In the genomic region with DNA sequence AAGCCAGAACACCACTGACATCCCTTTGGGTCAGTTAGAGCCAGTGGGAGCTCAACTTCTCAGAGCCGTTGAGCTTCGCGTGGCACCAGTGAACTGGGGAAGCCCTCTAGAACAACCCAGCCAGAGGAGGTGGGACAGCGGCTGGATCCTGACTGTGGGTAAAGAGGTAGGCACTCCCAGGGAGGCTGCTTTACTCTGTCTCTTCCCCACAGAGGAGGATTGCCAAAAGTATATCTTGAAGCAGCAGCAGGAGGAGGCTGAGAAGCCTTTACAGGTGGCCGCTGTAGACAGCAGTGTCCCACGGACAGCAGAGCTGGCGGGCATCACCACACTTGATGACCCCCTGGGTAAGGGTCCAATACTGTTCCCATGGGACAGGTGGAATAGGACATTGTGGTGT, we compare ENCODE assay signal across 8 cellular contexts. TPM values are rescaled to one million over a fixed set of nuclear protein-coding genes. Genes with fewer than 3 reads are reported as not detected.
DNase-seq lines count a peak whose midpoint lies in the region; ATAC-seq, FAIRE-seq and TF ChIP-seq lines count a peak whose summit lies in the region.

No MANE protein-coding gene starts in this region.

- peaks cover 30% of the 10 kb centered on the region for H3K36me3 ChIP-seq in lower lobe of right lung
- H3K36me3 ChIP-seq in thymus (ENCODE audit: control insufficient read depth, insufficient read depth), result peaks cover 25% of the 10 kb centered on the region

- H3K27ac ChIP-seq in lower lobe of right lung, result peak overlapping the region; percentile 96
- peak overlapping the region; percentile 8 for H3K27ac ChIP-seq in thymus (ENCODE audit: low read depth)
- no peak overlapping the region for H3K27ac ChIP-seq in caudate nucleus (ENCODE audit: low read depth, low read length)

- peak overlapping the region; percentile 84 for H3K4me3 Mint-ChIP-seq in activated CD8-positive, alpha-beta memory T cell treated with anti-CD3 and anti-CD28 coated beads, Interleukin-2, amount 10 ng/mL, durations not matched to agents 7 days and 5 days

- 85% methylated on average over 7 of the region's 7 CpGs for WGBS in thymus

- peak overlapping the region; percentile 96 for H3K27ac Mint-ChIP-seq in activated CD8-positive, alpha-beta memory T cell treated with anti-CD3 and anti-CD28 coated beads, Interleukin-2, amount 10 ng/mL, durations not matched to agents 7 days and 5 days

- no peaks in the 10 kb centered on the region for H3K27me3 ChIP-seq in lower lobe of right lung (ENCODE audit: low read depth)
- no peaks in the 10 kb centered on the region for H3K27me3 ChIP-seq in thymus (ENCODE audit: control insufficient read depth, insufficient read depth)

- peaks cover 49% of the 10 kb centered on the region for H3K4me1 Mint-ChIP-seq in activated CD8-positive, alpha-beta memory T cell treated with anti-CD3 and anti-CD28 coated beads, Interleukin-2, amount 10 ng/mL, durations not matched to agents 7 days and 5 days

- peaks cover 40% of the 10 kb centered on the region for H3K36me3 Mint-ChIP-seq in activated CD8-positive, alpha-beta memory T cell treated with anti-CD3 and anti-CD28 coated beads, Interleukin-2, amount 10 ng/mL, durations not matched to agents 7 days and 5 days

- H3K4me3 ChIP-seq in astrocyte of the cerebellum (ENCODE audit: low read depth, low read length) (peak overlapping the region; percentile 77), lower lobe of right lung (peak overlapping the region; percentile 97), thymus (ENCODE audit: low read length) (peak overlapping the region; percentile 93)

- in situ Hi-C loops in astrocyte of the cerebellum (cut with HindIII; ENCODE audit: low sequenced_read_pairs), result no loop called here

- DNase-seq in activated CD8-positive, alpha-beta memory T cell treated with anti-CD3 and anti-CD28 coated beads, Interleukin-2, amount 10 ng/mL, durations not matched to agents 7 days and 5 days, result peak; percentile 41
- no peak for DNase-seq in activated CD8-positive, alpha-beta memory T cell treated with anti-CD3 and anti-CD28 coated beads, Interleukin-2, amount 50 U/mL, for 4 hours
- DNase-seq in astrocyte of the cerebellum (ENCODE audit: low read depth) (no peak), lower lobe of right lung (peak; percentile 39), HTR-8/SVneo (ENCODE audit: insufficient read length, low spot score) (no peak), caudate nucleus (lab: John Stamatoyannopoulos, UW) (no peak), hepatic stellate cell (ENCODE audit: low spot score) (no peak)

- TF ChIP-seq CTCF in astrocyte of the cerebellum (IDR thresholded peaks at IDR 0.05; ENCODE audit: low read depth, low read length, missing control alignments) (no peak), lower lobe of right lung (IDR thresholded peaks at IDR 0.05) (no peak)

- no peaks in the 10 kb centered on the region for H3K9me3 ChIP-seq in lower lobe of right lung
- no peaks in the 10 kb centered on the region for H3K9me3 ChIP-seq in thymus (ENCODE audit: control insufficient read depth)

- CTCF ChIA-PET in activated CD8-positive, alpha-beta memory T cell treated with anti-CD3 and anti-CD28 coated beads, Interleukin-2, amount 10 ng/mL, durations not matched to agents 7 days and 5 days (lab: Charles Lee), result interaction anchor here (1.0 to 2.2 kb wide), 5 partner anchors 9 to 143 kb away, joined by 3 to 10 read pairs (median 3); no protein-coding TSS in a partner anchor

- H3K4me1 ChIP-seq in lower lobe of right lung (peaks cover 52% of the 10 kb centered on the region), thymus (ENCODE audit: control insufficient read depth, insufficient read depth, low read length) (peaks cover 27% of the 10 kb centered on the region)

- intact Hi-C loops in lower lobe of right lung (cut with DNase I), result no loop called here

- FAIRE-seq in HTR-8/SVneo (lab: Jason Lieb, UNC), result no peak

- no peaks in the 10 kb centered on the region for H3K27me3 Mint-ChIP-seq in activated CD8-positive, alpha-beta memory T cell treated with anti-CD3 and anti-CD28 coated beads, Interleukin-2, amount 10 ng/mL, durations not matched to agents 7 days and 5 days

- no peaks in the 10 kb centered on the region for H3K9me3 Mint-ChIP-seq in activated CD8-positive, alpha-beta memory T cell treated with anti-CD3 and anti-CD28 coated beads, Interleukin-2, amount 10 ng/mL, durations not matched to agents 7 days and 5 days (ENCODE audit: low read depth)

- no peak for ATAC-seq in activated CD8-positive, alpha-beta memory T cell treated with anti-CD3 and anti-CD28 coated beads, Interleukin-2, amount 10 ng/mL, durations not matched to agents 7 days and 5 days
- no peak for ATAC-seq in lower lobe of right lung

RNA-seq across cellular contexts. Expression of gene MYD88, which starts 1.2 kb away (rescaled TPM):
- 10 to 100 TPM; 69.3 to 70.3 TPM for total RNA-seq in activated CD8-positive, alpha-beta memory T cell treated with anti-CD3 and anti-CD28 coated beads, Interleukin-2, amount 10 ng/mL, durations not matched to agents 7 days and 5 days
- total RNA-seq in lower lobe of right lung, result 99.7 TPM
- polyA plus RNA-seq in thymus, result 54.3 TPM

RNA-seq across cellular contexts. Expression of gene ACAA1, which starts 2.7 kb away (rescaled TPM):
- 10 to 100 TPM; 91.3 to 91.7 TPM for total RNA-seq in activated CD8-positive, alpha-beta memory T cell treated with anti-CD3 and anti-CD28 coated beads, Interleukin-2, amount 10 ng/mL, durations not matched to agents 7 days and 5 days
- 88.3 TPM for total RNA-seq in lower lobe of right lung
- 75.2 TPM for polyA plus RNA-seq in thymus

RNA-seq across cellular contexts. Expression of gene OXSR1, which starts 25.7 kb away (rescaled TPM):
- 10 to 100 TPM; 47.8 to 56.3 TPM for total RNA-seq in activated CD8-positive, alpha-beta memory T cell treated with anti-CD3 and anti-CD28 coated beads, Interleukin-2, amount 10 ng/mL, durations not matched to agents 7 days and 5 days
- total RNA-seq in lower lobe of right lung, result 29.2 TPM
- polyA plus RNA-seq in thymus, result 23.0 TPM

Comparison
In these comparisons a context has a peak if more than half of its experiments do, and no peak if none do; other contexts are left out.
1. DNase-seq: peak in activated CD8-positive, alpha-beta memory T cell treated with anti-CD3 and anti-CD28 coated beads, Interleukin-2, amount 10 ng/mL, durations not matched to agents 7 days and 5 days (single experiment) and lower lobe of right lung (single experiment); none in activated CD8-positive, alpha-beta memory T cell treated with anti-CD3 and anti-CD28 coated beads, Interleukin-2, amount 50 U/mL, for 4 hours (single experiment), astrocyte of the cerebellum (single experiment), HTR-8/SVneo (single experiment), caudate nucleus (0 of 61) and hepatic stellate cell (single experiment).
2. Peak in every context shown above with its lines, with median percentiles within 50 percentile points of each other: H3K4me3 ChIP-seq.